In the genomic region with DNA sequence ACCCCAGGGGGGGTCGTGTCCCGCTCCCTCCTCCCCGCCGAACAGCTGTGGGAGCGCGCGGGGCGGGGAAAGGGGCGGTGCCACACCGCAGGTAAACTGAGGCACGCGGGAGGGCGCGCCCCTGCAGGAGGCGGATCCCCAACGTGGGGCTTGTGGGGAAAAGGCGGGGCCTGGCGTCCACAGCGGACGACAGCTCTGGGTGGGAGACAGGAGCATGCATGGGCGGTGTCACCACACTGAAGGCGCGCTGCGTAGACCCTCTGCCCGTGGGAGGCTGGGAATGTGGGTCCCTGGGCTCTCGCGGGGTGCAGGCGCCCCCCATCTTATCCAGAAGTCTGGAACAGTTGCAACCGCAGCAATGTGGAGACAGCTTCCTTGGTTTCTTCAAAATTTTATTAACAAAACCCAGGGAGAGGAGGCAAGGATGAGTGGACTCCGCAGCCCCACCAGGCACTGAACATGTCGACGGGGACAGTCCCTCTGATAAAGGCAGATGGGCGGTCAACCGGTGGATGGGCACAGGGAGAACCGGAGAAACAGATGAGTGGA, we compare ENCODE assay signal across 7 cellular contexts. TPM values are rescaled to one million over a fixed set of nuclear protein-coding genes. Genes with fewer than 3 reads are reported as not detected.
DNase-seq lines count a peak whose midpoint lies in the region; ATAC-seq lines count a peak whose summit lies in the region.

No MANE protein-coding gene starts in this region.

- ATAC-seq in HG03280 (IDR thresholded peaks at IDR 0.05; ENCODE audit: unreplicated experiment) = peak; percentile 3
- ATAC-seq in activated naive CD8-positive, alpha-beta T cell treated with anti-CD3 and anti-CD28 coated beads, Interleukin-2, amount 50 U/mL, for 24 hours = no peak
- no peak for ATAC-seq in GM19351 (IDR thresholded peaks at IDR 0.05; ENCODE audit: unreplicated experiment)

- H3K9ac ChIP-seq in subcutaneous abdominal adipose tissue (ENCODE audit: low read length in 5 of 5) = peak overlapping the region in 4 of 5 donors; percentile 68 to 98 (median 83)

- peak overlapping the region; percentile 98 for H3K4me3 Mint-ChIP-seq in activated naive CD8-positive, alpha-beta T cell treated with anti-CD3 and anti-CD28 coated beads, Interleukin-2, amount 50 U/mL, for 24 hours
- peak overlapping the region; percentile 95 to 98 (median 97) for H3K4me3 Mint-ChIP-seq in immature natural killer cell

- no peak for DNase-seq in activated naive CD8-positive, alpha-beta T cell treated with anti-CD3 and anti-CD28 coated beads, Interleukin-2, amount 50 U/mL, for 24 hours
- no peak for DNase-seq in immature natural killer cell
- DNase-seq in retina = no peak
- DNase-seq in NCI-H2227 treated with DMSO at 0.1 percent for 48 hours (lab: John Stamatoyannopoulos, UW) = no peak

- H3K9me3 Mint-ChIP-seq in activated naive CD8-positive, alpha-beta T cell treated with anti-CD3 and anti-CD28 coated beads, Interleukin-2, amount 50 U/mL, for 24 hours = no peaks in the 10 kb centered on the region
- no peaks in the 10 kb centered on the region for H3K9me3 Mint-ChIP-seq in immature natural killer cell

- H3K27me3 ChIP-seq in subcutaneous abdominal adipose tissue (ENCODE audit: control insufficient read depth in 5 of 5, insufficient read depth in 4 of 5, low read length in 5 of 5) = no peaks in the 10 kb centered on the region

- H3K4me3 ChIP-seq in subcutaneous abdominal adipose tissue (ENCODE audit: low read depth in 1 of 5, low read length in 5 of 5) = peak overlapping the region; percentile 11 to 100 (median 94)

- H3K27ac Mint-ChIP-seq in activated naive CD8-positive, alpha-beta T cell treated with anti-CD3 and anti-CD28 coated beads, Interleukin-2, amount 50 U/mL, for 24 hours = peak overlapping the region; percentile 95
- peak overlapping the region; percentile 83 to 97 (median 94) for H3K27ac Mint-ChIP-seq in immature natural killer cell

- H3K36me3 ChIP-seq in subcutaneous abdominal adipose tissue (ENCODE audit: control insufficient read depth in 5 of 5, insufficient read depth in 5 of 5, low read length in 5 of 5) = peaks cover 4 to 57% (median 43%) of the 10 kb centered on the region in 5 donors

- H3K4me1 ChIP-seq in subcutaneous abdominal adipose tissue (ENCODE audit: control insufficient read depth in 5 of 5, insufficient read depth in 5 of 5, low read length in 5 of 5) = peaks cover 8 to 42% (median 36%) of the 10 kb centered on the region in 5 donors

- peaks cover 55% of the 10 kb centered on the region for H3K36me3 Mint-ChIP-seq in activated naive CD8-positive, alpha-beta T cell treated with anti-CD3 and anti-CD28 coated beads, Interleukin-2, amount 50 U/mL, for 24 hours (ENCODE audit: low read depth)
- peaks cover 8 to 35% (median 11%) of the 10 kb centered on the region in 3 donors for H3K36me3 Mint-ChIP-seq in immature natural killer cell

- H3K27ac ChIP-seq in subcutaneous abdominal adipose tissue (ENCODE audit: low read depth, low read length) = peak overlapping the region; percentile 88

- peaks cover 52% of the 10 kb centered on the region for H3K4me1 Mint-ChIP-seq in activated naive CD8-positive, alpha-beta T cell treated with anti-CD3 and anti-CD28 coated beads, Interleukin-2, amount 50 U/mL, for 24 hours
- peaks cover 45 to 50% of the 10 kb centered on the region in 2 donors for H3K4me1 Mint-ChIP-seq in immature natural killer cell

- H3K9me3 ChIP-seq in subcutaneous abdominal adipose tissue (ENCODE audit: control insufficient read depth in 5 of 5, low read length in 5 of 5) = no peaks in the 10 kb centered on the region

- no peaks in the 10 kb centered on the region for H3K27me3 Mint-ChIP-seq in activated naive CD8-positive, alpha-beta T cell treated with anti-CD3 and anti-CD28 coated beads, Interleukin-2, amount 50 U/mL, for 24 hours
- H3K27me3 Mint-ChIP-seq in immature natural killer cell (ENCODE audit: low read depth in 3 of 3) = peaks cover 10 to 22% (median 13%) of the 10 kb centered on the region in 3 donors

RNA-seq across cellular contexts. Expression of gene MBD1, which starts 0.7 kb away (rescaled TPM):
- 10 to 100 TPM; 18.7 to 41.4 (median 21.6) TPM for polyA plus RNA-seq in immature natural killer cell

RNA-seq across cellular contexts. Expression of gene CXXC1, which starts 5.4 kb away (rescaled TPM):
- 10 to 100 TPM; 37.5 to 71.3 (median 52.0) TPM for polyA plus RNA-seq in immature natural killer cell

RNA-seq across cellular contexts. Expression of gene CFAP53, which starts 15.8 kb away (rescaled TPM):
- polyA plus RNA-seq in immature natural killer cell = under 1 TPM in 2 of 3 donors, not detected in 1; 0.17 to 0.34 TPM
